9 cellular contexts compared by ENCODE assay signal in genomic region chr2:134252092-134252775, GRCh38. TPM values are rescaled to one million over a fixed set of nuclear protein-coding genes. Genes with fewer than 3 reads are reported as not detected.
A peak's percentile ranks its signal among the peaks of the same experiment; 100 is the strongest.
DNase-seq lines count a peak whose midpoint lies in the region; ATAC-seq and TF ChIP-seq lines count a peak whose summit lies in the region.
"Had no signal": no experiment of that assay in that cellular context is flagged by ENCODE, and none has a peak within 500 bp of the region (broad histone marks: within the 10 kb centered on the region; RNA-seq: fewer than 3 reads in every experiment).

No MANE protein-coding gene starts in this region.

- ATAC-seq in activated CD8-positive, alpha-beta T cell treated with anti-CD3 and anti-CD28 coated beads for 36 hours, result peak; percentile 52
- no peak for ATAC-seq in HG02981 (IDR thresholded peaks at IDR 0.05; ENCODE audit: unreplicated experiment)

- no peaks in the 10 kb centered on the region for H3K9me3 Mint-ChIP-seq in activated CD8-positive, alpha-beta T cell treated with anti-CD3 and anti-CD28 coated beads for 36 hours
- H3K9me3 Mint-ChIP-seq in Calu3 (ENCODE audit: low read depth, unreplicated experiment) (no peaks in the 10 kb centered on the region), CD14-positive monocyte (no peaks in the 10 kb centered on the region)

- 37 to 61% (median 46%) methylated on average over 4 of the region's 4 CpGs for WGBS in spleen, 5 donors

- DNase-seq in GM12865 (ENCODE audit: low read depth) (peak; percentile 46), NCI-H1105 treated with DMSO at 0.1 percent for 48 hours (lab: John Stamatoyannopoulos, UW) (peak; percentile 61), spleen (peak; percentile 88), Calu3 (no peak), CD14-positive monocyte (ENCODE audit: low spot score) (no peak)
- DNase-seq in activated CD8-positive, alpha-beta T cell treated with anti-CD3 and anti-CD28 coated beads for 36 hours, result peak; percentile 75
- DNase-seq: HCEC 1CT, mesenchymal stem cell had no signal

- intact Hi-C loops in activated CD8-positive, alpha-beta T cell treated with anti-CD3 and anti-CD28 coated beads for 36 hours (cut with micrococcal nuclease), result loop anchor here (5.0 to 10.0 kb wide), 3 partner anchors 35 to 163 kb away; no protein-coding TSS in a partner anchor
- intact Hi-C loops in spleen (cut with DNase I; ENCODE audit: low total_unique reads) (no loop called here), Calu3 (cut with micrococcal nuclease; ENCODE audit: unreplicated experiment) (no loop called here), CD14-positive monocyte (cut with micrococcal nuclease) (no loop called here)

- TF ChIP-seq CTCF in GM12865 (IDR thresholded peaks at IDR 0.05; ENCODE audit: insufficient read depth, low read depth, low read length, missing control alignments), result no peak
- no peak for TF ChIP-seq CTCF in activated CD8-positive, alpha-beta T cell treated with anti-CD3 and anti-CD28 coated beads for 36 hours (IDR thresholded peaks at IDR 0.05)
- TF ChIP-seq CTCF in spleen (IDR thresholded peaks at IDR 0.05 in 8 of 11, conservative IDR thresholded peaks at IDR 0.05 in 3 of 11), result no peak
- TF ChIP-seq CTCF in Calu3 (IDR thresholded peaks at IDR 0.05; ENCODE audit: unreplicated experiment), result no peak
- TF ChIP-seq CTCF in CD14-positive monocyte (IDR thresholded peaks at IDR 0.05), result no peak

- no peak overlapping the region for H3K4me3 Mint-ChIP-seq in activated CD8-positive, alpha-beta T cell treated with anti-CD3 and anti-CD28 coated beads for 36 hours
- H3K4me3 Mint-ChIP-seq in Calu3 (ENCODE audit: low read depth, unreplicated experiment) (no peak overlapping the region), CD14-positive monocyte (no peak overlapping the region)

- no peaks in the 10 kb centered on the region for H3K27me3 Mint-ChIP-seq in activated CD8-positive, alpha-beta T cell treated with anti-CD3 and anti-CD28 coated beads for 36 hours
- H3K27me3 Mint-ChIP-seq in Calu3 (ENCODE audit: unreplicated experiment) (no peaks in the 10 kb centered on the region), CD14-positive monocyte (ENCODE audit: low read depth in 3 of 3) (peaks cover 0 to 2% (median 0%) of the 10 kb centered on the region in 3 donors)

- no peak overlapping the region for H3K4me3 ChIP-seq in GM12865 (ENCODE audit: low read depth, low read length)
- no peak overlapping the region for H3K4me3 ChIP-seq in spleen

- H3K4me1 Mint-ChIP-seq in activated CD8-positive, alpha-beta T cell treated with anti-CD3 and anti-CD28 coated beads for 36 hours (ENCODE audit: low read depth), result peaks cover 89% of the 10 kb centered on the region
- H3K4me1 Mint-ChIP-seq in Calu3 (ENCODE audit: low read depth, unreplicated experiment) (peaks cover 25% of the 10 kb centered on the region), CD14-positive monocyte (peaks cover 49% of the 10 kb centered on the region)

- no peaks in the 10 kb centered on the region for H3K9me3 ChIP-seq in spleen

- no TSS peak for BruUV-seq in Calu3 (replicated peaks; lab: Mats Ljungman, UMichigan)

- peaks cover 22% of the 10 kb centered on the region for H3K36me3 Mint-ChIP-seq in activated CD8-positive, alpha-beta T cell treated with anti-CD3 and anti-CD28 coated beads for 36 hours (ENCODE audit: low read depth)
- H3K36me3 Mint-ChIP-seq in Calu3 (ENCODE audit: insufficient read depth, unreplicated experiment), result peaks cover 9% of the 10 kb centered on the region
- peaks cover 11 to 18% of the 10 kb centered on the region in 2 donors for H3K36me3 Mint-ChIP-seq in CD14-positive monocyte

- H3K27ac Mint-ChIP-seq in activated CD8-positive, alpha-beta T cell treated with anti-CD3 and anti-CD28 coated beads for 36 hours, result peak overlapping the region; percentile 68
- H3K27ac Mint-ChIP-seq in Calu3 (ENCODE audit: unreplicated experiment), result no peak overlapping the region
- H3K27ac Mint-ChIP-seq in CD14-positive monocyte, result peak overlapping the region in 1 of 7 donors; percentile 85

- no peak for TF ChIP-seq POLR2A in spleen (IDR thresholded peaks at IDR 0.05)

- POLR2A ChIA-PET in activated CD8-positive, alpha-beta T cell treated with anti-CD3 and anti-CD28 coated beads for 36 hours (lab: Charles Lee), result interaction anchor here (0.6 to 1.5 kb wide), 3 partner anchors 10 to 132 kb away, joined by 3 to 4 read pairs (median 3); no protein-coding TSS in a partner anchor

- CTCF ChIA-PET in activated CD8-positive, alpha-beta T cell treated with anti-CD3 and anti-CD28 coated beads for 36 hours (lab: Charles Lee), result interaction anchor here (0.8 to 5.5 kb wide), 5 partner anchors 14 to 159 kb away, joined by 4 to 35 read pairs (median 4); no protein-coding TSS in a partner anchor
- CTCF ChIA-PET in Calu3 (lab: Charles Lee), result no interaction called here

- peak overlapping the region in 7 of 8 donors; percentile 13 to 90 (median 68) for H3K27ac ChIP-seq in spleen

- peaks cover 0 to 19% (median 7%) of the 10 kb centered on the region in 6 donors for H3K36me3 ChIP-seq in spleen

- H3K27me3 ChIP-seq in spleen (replicated peaks in 1 of 7), result no peaks in the 10 kb centered on the region

- H3K4me1 ChIP-seq in spleen, result peaks cover 41 to 99% (median 82%) of the 10 kb centered on the region in 6 donors

RNA-seq across cellular contexts. Expression of gene MGAT5, which starts 1.6 kb away (rescaled TPM):
- 10 to 100 TPM; 36.9 to 42.2 TPM for total RNA-seq in activated CD8-positive, alpha-beta T cell treated with anti-CD3 and anti-CD28 coated beads for 36 hours
- total RNA-seq in spleen, result 100 to 1,000 TPM in 4 of 7 donors, 10 to 100 TPM in 3; 81.0 to 110 (median 101) TPM
- 10 to 100 TPM; 11.2 to 17.5 (median 14.4) TPM for polyA plus RNA-seq in spleen
- total RNA-seq in Calu3 (2022), result 112 and 129 TPM in 2 replicates
- 1 to 10 TPM; 1.9 to 2.4 TPM for polyA plus RNA-seq in CD14-positive monocyte

Comparison
In these comparisons a context has a peak if more than half of its experiments do, and no peak if none do; other contexts are left out.
1. DNase-seq: peak in GM12865 (single experiment), NCI-H1105 treated with DMSO at 0.1 percent for 48 hours (single experiment), activated CD8-positive, alpha-beta T cell treated with anti-CD3 and anti-CD28 coated beads for 36 hours (single experiment) and spleen (single experiment); none in Calu3 (single experiment) and CD14-positive monocyte (single experiment).